In the genomic region with DNA sequence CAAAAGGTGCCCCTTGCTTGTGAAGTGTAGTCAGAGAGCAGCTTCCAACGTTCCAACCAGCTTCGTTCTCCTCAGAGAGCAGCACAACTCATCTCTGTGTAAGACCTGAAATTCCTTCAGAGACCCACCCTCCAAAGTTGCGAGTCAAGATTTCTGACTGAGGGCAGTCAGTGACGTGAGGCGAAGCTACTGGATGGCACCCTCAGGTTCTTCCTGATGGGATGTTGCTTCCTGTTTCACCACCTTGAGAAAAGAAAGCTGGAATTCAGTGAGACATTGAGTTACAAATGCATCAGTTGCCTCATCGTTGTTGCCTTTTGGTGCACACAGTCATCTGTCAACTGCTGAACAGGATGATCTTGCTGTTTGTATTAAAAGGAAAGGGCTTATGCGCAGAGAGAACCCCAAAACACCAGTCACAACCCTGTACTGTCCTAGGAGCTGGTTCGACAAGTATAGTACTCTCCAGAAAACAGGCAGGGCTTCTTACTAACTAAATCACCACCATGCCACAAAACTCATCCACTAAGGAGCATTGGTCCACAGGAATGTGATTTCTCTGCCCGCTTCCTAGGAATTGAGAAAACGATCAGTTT, we compare ENCODE assay signal across 23 cellular contexts. TPM values are rescaled to one million over a fixed set of nuclear protein-coding genes. Genes with fewer than 3 reads are reported as not detected.
DNase-seq lines count a peak whose midpoint lies in the region; ATAC-seq and TF ChIP-seq lines count a peak whose summit lies in the region.
"Had no signal": no experiment of that assay in that cellular context is flagged by ENCODE, and none has a peak within 500 bp of the region (broad histone marks: within the 10 kb centered on the region; RNA-seq: fewer than 3 reads in every experiment).

A gene (minus strand): TSS at position 118 of the 596 bp plus-strand sequence. CDS start 27,101 bp downstream, outside the sequence.

- H3K27me3 ChIP-seq in CD4-positive, alpha-beta memory T cell (ENCODE audit: insufficient read depth, low read length): no peaks in the 10 kb centered on the region
- H3K27me3 ChIP-seq in esophagus (ENCODE audit: control insufficient read depth in 1 of 2, insufficient read depth in 2 of 2, low read length in 2 of 2): no peaks in the 10 kb centered on the region
- no peaks in the 10 kb centered on the region for H3K27me3 ChIP-seq in smooth muscle cell (ENCODE audit: low read depth)
- H3K27me3 ChIP-seq: BLaER1 treated with 17β-estradiol and CSF1 and Interleukin-3, amounts not matched to agents 10 nM and 100 nM had no signal

- H3K27ac ChIP-seq in CD4-positive, alpha-beta memory T cell (ENCODE audit: low read depth, low read length): no peak within 1 kb of the TSS
- H3K27ac ChIP-seq in esophagus (ENCODE audit: low read depth in 2 of 2, low read length in 1 of 2): peak within 1 kb of the TSS; percentile 90 to 97
- peak within 1 kb of the TSS; percentile 21 for H3K27ac ChIP-seq in smooth muscle cell (ENCODE audit: low read depth)
- H3K27ac ChIP-seq: BLaER1 treated with 17β-estradiol and CSF1 and Interleukin-3, amounts not matched to agents 10 nM and 100 nM; HL-60 had no signal

- ATAC-seq in HG02763 (IDR thresholded peaks at IDR 0.05; ENCODE audit: unreplicated experiment): no peak

- H3K36me3 Mint-ChIP-seq in CD4-positive, alpha-beta memory T cell: peaks cover 0 to 9% of the 10 kb centered on the region in 2 donors
- H3K36me3 Mint-ChIP-seq: IgD-negative memory B cell had no signal

- H3K79me2 ChIP-seq in smooth muscle cell (ENCODE audit: low read depth): no peaks in the 10 kb centered on the region

- POLR2A ChIA-PET in CD4-positive, alpha-beta memory T cell (lab: Charles Lee; ENCODE audit: partially characterized antibody): no interaction called here

- 53 to 65% methylated on average over 10 of the region's 10 CpGs for WGBS in esophagus, 2 donors
- 85% methylated on average over 10 of the region's 10 CpGs for WGBS in smooth muscle cell (ENCODE audit: low lambda C conversion rate)

- peaks cover 15% of the 10 kb centered on the region for H3K4me1 ChIP-seq in CD4-positive, alpha-beta memory T cell (ENCODE audit: insufficient read depth, low read length)
- H3K4me1 ChIP-seq in esophagus (ENCODE audit: control insufficient read depth in 2 of 2, insufficient read depth in 2 of 2, low read length in 1 of 2) (peaks cover 0 to 3% of the 10 kb centered on the region in 2 donors), smooth muscle cell (ENCODE audit: low read depth) (no peaks in the 10 kb centered on the region)

- CTCF ChIA-PET in CD4-positive, alpha-beta memory T cell (lab: Charles Lee; ENCODE audit: partially characterized antibody): no interaction called here

- no peak for DNase-seq in CD4-positive, alpha-beta memory T cell
- DNase-seq in HT-29 (ENCODE audit: low spot score) (peak; percentile 9), smooth muscle cell (lab: John Stamatoyannopoulos, UW; ENCODE audit: unreplicated experiment) (no peak), NCI-H2196 treated with DMSO at 0.1 percent for 48 hours (lab: John Stamatoyannopoulos, UW; ENCODE audit: unreplicated experiment) (no peak), H4 (ENCODE audit: low spot score) (no peak)
- DNase-seq: DMS79, H9, Karpas-422, MG63, NCI-H1092, NCI-H146, NCI-H2081, NCI-H2171 treated with DMSO at 0.1 percent for 48 hours, NCI-H446 treated with DMSO at 0.1 percent for 48 hours, NCI-H774, OCI-M1, SHP77 treated with DMSO at 0.1 percent for 48 hours, SK-N-SH had no signal

- H3K9me3 Mint-ChIP-seq in CD4-positive, alpha-beta memory T cell: no peaks in the 10 kb centered on the region
- H3K9me3 Mint-ChIP-seq: H9, IgD-negative memory B cell had no signal

- H3K4me2 ChIP-seq in smooth muscle cell: no peak within 1 kb of the TSS
- H3K4me2 ChIP-seq: BLaER1 treated with 17β-estradiol and CSF1 and Interleukin-3, amounts not matched to agents 10 nM and 100 nM; SK-N-SH had no signal

- H3K4me1 Mint-ChIP-seq in CD4-positive, alpha-beta memory T cell: peaks cover 7 to 19% (median 12%) of the 10 kb centered on the region in 4 donors
- H3K4me1 Mint-ChIP-seq: H9 had no signal

- H3K9me3 ChIP-seq in CD4-positive, alpha-beta memory T cell (ENCODE audit: control insufficient read depth in 1 of 2, low read length in 2 of 2): no peaks in the 10 kb centered on the region
- no peaks in the 10 kb centered on the region for H3K9me3 ChIP-seq in esophagus (ENCODE audit: control insufficient read depth in 2 of 2, insufficient read depth in 1 of 2, low read depth in 1 of 2, low read length in 1 of 2)
- no peaks in the 10 kb centered on the region for H3K9me3 ChIP-seq in smooth muscle cell (replicated peaks; ENCODE audit: low read depth)
- H3K9me3 ChIP-seq: BLaER1 treated with 17β-estradiol and CSF1 and Interleukin-3, amounts not matched to agents 10 nM and 100 nM; MG63; SK-N-SH had no signal

- H3K4me3 Mint-ChIP-seq in CD4-positive, alpha-beta memory T cell: peak within 1 kb of the TSS in 1 of 8 donors; percentile 53
- H3K4me3 Mint-ChIP-seq: H9, IgD-negative memory B cell had no signal

- no peak within 1 kb of the TSS for H2AFZ ChIP-seq in smooth muscle cell (ENCODE audit: low read depth)

- peak within 1 kb of the TSS in 5 of 7 donors; percentile 43 to 84 (median 70) for H3K27ac Mint-ChIP-seq in CD4-positive, alpha-beta memory T cell
- H3K27ac Mint-ChIP-seq: H9 had no signal

- H3K9ac ChIP-seq in smooth muscle cell (ENCODE audit: low read depth): no peak within 1 kb of the TSS
- H3K9ac ChIP-seq: BLaER1 treated with 17β-estradiol and CSF1 and Interleukin-3, amounts not matched to agents 10 nM and 100 nM; SK-N-SH had no signal

- TF ChIP-seq CTCF in smooth muscle cell (IDR thresholded peaks at IDR 0.05; ENCODE audit: borderline replicate concordance, insufficient read depth, poor library complexity, severe bottlenecking): no peak

- H4K20me1 ChIP-seq in smooth muscle cell (ENCODE audit: low read depth): no peaks in the 10 kb centered on the region
- H4K20me1 ChIP-seq: BLaER1 treated with 17β-estradiol and CSF1 and Interleukin-3, amounts not matched to agents 10 nM and 100 nM had no signal

- no peak within 1 kb of the TSS for H3K4me3 ChIP-seq in CD4-positive, alpha-beta memory T cell (ENCODE audit: low read length in 2 of 2)
- H3K4me3 ChIP-seq in esophagus (ENCODE audit: low read depth in 1 of 2, low read length in 2 of 2): peak within 1 kb of the TSS; percentile 66 to 69
- H3K4me3 ChIP-seq in smooth muscle cell: no peak within 1 kb of the TSS
- H3K4me3 ChIP-seq: BLaER1 treated with 17β-estradiol and CSF1 and Interleukin-3, amounts not matched to agents 10 nM and 100 nM; MG63 had no signal

- no peaks in the 10 kb centered on the region for H3F3A ChIP-seq in smooth muscle cell (ENCODE audit: low read depth)

- intact Hi-C loops in CD4-positive, alpha-beta memory T cell (cut with micrococcal nuclease): no loop called here

- no peaks in the 10 kb centered on the region for H3K36me3 ChIP-seq in CD4-positive, alpha-beta memory T cell (ENCODE audit: insufficient read depth, low read length)
- H3K36me3 ChIP-seq in esophagus (ENCODE audit: control insufficient read depth in 2 of 2, insufficient read depth in 2 of 2, low read length in 1 of 2): no peaks in the 10 kb centered on the region
- no peaks in the 10 kb centered on the region for H3K36me3 ChIP-seq in smooth muscle cell (ENCODE audit: low read depth)
- H3K36me3 ChIP-seq: BLaER1 treated with 17β-estradiol and CSF1 and Interleukin-3, amounts not matched to agents 10 nM and 100 nM; MG63 had no signal

- H3K27me3 Mint-ChIP-seq in CD4-positive, alpha-beta memory T cell: no peaks in the 10 kb centered on the region

RNA-seq across cellular contexts. Expression of the gene that starts here (rescaled TPM):
- total RNA-seq in CD4-positive, alpha-beta memory T cell: 1 to 10 TPM; 1.6 to 1.9 TPM
- polyA plus RNA-seq in CD4-positive, alpha-beta memory T cell: under 1 TPM in 1 of 2 donors, not detected in 1; 0.66 TPM
- not detected in 2 replicates for total RNA-seq in HT-29 (2014; rRNA removed; shearing (Covaris generic))
- polyA plus RNA-seq in esophagus: 10 to 100 TPM; 65.4 to 69.9 TPM
- total RNA-seq in smooth muscle cell: 3.9 and 6.3 TPM in 2 replicates
- 0.87 and 1.6 TPM in 2 replicates for polyA plus RNA-seq in smooth muscle cell
- not detected in 2 replicates for total RNA-seq in H4 (2014; rRNA removed; shearing (Covaris generic))
- polyA plus RNA-seq: IgD-negative memory B cell, SK-N-SH had no signal

Comparison
In these comparisons a context has a peak if more than half of its experiments do, and no peak if none do; other contexts are left out.
1. RNA of the gene that starts here (polyA plus RNA-seq): 65.4 to 69.9 TPM in esophagus; 0.87 to 1.6 TPM in smooth muscle cell and 0.66 TPM in CD4-positive, alpha-beta memory T cell; every median in the first group is over 10 times any median in the second.
2. Peak in DNase-seq in HT-29; RNA of the gene not detected or under 1 TPM.
3. H3K4me3 ChIP-seq: peak in esophagus (2 of 2); none in CD4-positive, alpha-beta memory T cell (0 of 2) and smooth muscle cell (single experiment).